ENCODE assay signal across 23 cellular contexts in the genomic region with DNA sequence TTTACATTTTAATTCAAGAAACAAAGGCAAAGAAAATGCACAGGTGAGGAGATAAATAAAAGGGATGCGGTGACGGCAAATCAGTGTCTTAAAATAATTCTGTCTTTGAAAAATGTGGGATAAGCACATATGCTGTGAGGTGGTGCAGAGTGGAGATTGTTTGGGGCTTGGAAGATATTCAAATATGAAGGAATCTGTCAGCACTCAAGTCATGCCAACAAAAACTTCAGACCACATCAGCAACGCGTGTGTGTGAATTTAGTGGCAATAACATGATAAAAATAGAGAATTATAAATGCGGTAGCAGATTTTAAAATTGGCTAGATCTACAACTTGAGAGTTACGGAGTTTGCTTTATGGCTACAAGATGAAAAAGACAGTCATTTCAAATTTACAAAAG.
DNase-seq lines count a peak whose midpoint lies in the region; ATAC-seq, FAIRE-seq and TF ChIP-seq lines count a peak whose summit lies in the region.
"Had no signal": no experiment of that assay in that cellular context is flagged by ENCODE, and none has a peak within 500 bp of the region (broad histone marks: within the 10 kb centered on the region; RNA-seq: fewer than 3 reads in every experiment).

No MANE protein-coding gene starts in this region.

- peak; percentile 43 for FAIRE-seq in astrocyte (lab: Jason Lieb, UNC)
- FAIRE-seq: A204.1, D721Med, G401.6, GM12891, GM19239 had no signal

- no peak overlapping the region for H3K27ac ChIP-seq in astrocyte (ENCODE audit: low read depth, low read length)
- H3K27ac ChIP-seq: BLaER1 had no signal

- H3K36me3 ChIP-seq in astrocyte (ENCODE audit: insufficient read depth, low read length), result no peaks in the 10 kb centered on the region
- H3K36me3 ChIP-seq: BE2C, BLaER1 had no signal

- no peaks in the 10 kb centered on the region for H3K9me3 ChIP-seq in astrocyte (ENCODE audit: insufficient read depth, low read depth, low read length)
- H3K9me3 ChIP-seq: BE2C, BLaER1, Caco-2 had no signal

- no peak overlapping the region for H3K4me3 Mint-ChIP-seq in astrocyte (ENCODE audit: unreplicated experiment)
- H3K4me3 Mint-ChIP-seq in activated CD4-positive, alpha-beta T cell treated with anti-CD3 and anti-CD28 coated beads for 36 hours, result no peak overlapping the region
- H3K4me3 Mint-ChIP-seq: CD14-positive monocyte; CD4-positive, CD25-positive, alpha-beta regulatory T cell; CD8-positive, alpha-beta T cell had no signal

- H3K79me2 ChIP-seq in astrocyte (ENCODE audit: insufficient read depth, low read length), result no peaks in the 10 kb centered on the region

- no peaks in the 10 kb centered on the region for H3K4me1 ChIP-seq in astrocyte (ENCODE audit: insufficient read depth, low read length)
- H3K4me1 ChIP-seq: BE2C, BLaER1, Caco-2 had no signal

- no peak for ATAC-seq in activated CD4-positive, alpha-beta T cell treated with anti-CD3 and anti-CD28 coated beads for 36 hours
- ATAC-seq in GM19452 (IDR thresholded peaks at IDR 0.05; ENCODE audit: unreplicated experiment), result no peak
- ATAC-seq: CD8-positive, alpha-beta T cell had no signal

- intact Hi-C loops in activated CD4-positive, alpha-beta T cell treated with anti-CD3 and anti-CD28 coated beads for 36 hours (cut with DNase I, micrococcal nuclease), result no loop called here

- CTCF ChIA-PET in activated CD4-positive, alpha-beta T cell treated with anti-CD3 and anti-CD28 coated beads for 36 hours (lab: Charles Lee), result interaction anchor here (0.6 kb wide), 1 partner anchor 30 kb away, joined by 7 read pairs; no protein-coding TSS in a partner anchor

- POLR2A ChIA-PET in activated CD4-positive, alpha-beta T cell treated with anti-CD3 and anti-CD28 coated beads for 36 hours (lab: Charles Lee), result no interaction called here

- H3K27me3 Mint-ChIP-seq in astrocyte (ENCODE audit: low read depth, unreplicated experiment), result peaks cover 2% of the 10 kb centered on the region
- H3K27me3 Mint-ChIP-seq in activated CD4-positive, alpha-beta T cell treated with anti-CD3 and anti-CD28 coated beads for 36 hours, result no peaks in the 10 kb centered on the region
- H3K27me3 Mint-ChIP-seq: CD4-positive, CD25-positive, alpha-beta regulatory T cell had no signal

- H3K36me3 Mint-ChIP-seq in astrocyte (ENCODE audit: low read depth, unreplicated experiment), result no peaks in the 10 kb centered on the region
- H3K36me3 Mint-ChIP-seq in activated CD4-positive, alpha-beta T cell treated with anti-CD3 and anti-CD28 coated beads for 36 hours (ENCODE audit: low read depth), result peaks cover 1% of the 10 kb centered on the region
- H3K36me3 Mint-ChIP-seq: CD14-positive monocyte; CD4-positive, CD25-positive, alpha-beta regulatory T cell; CD8-positive, alpha-beta T cell had no signal

- H2AFZ ChIP-seq in astrocyte (ENCODE audit: low read depth, low read length), result no peak overlapping the region

- no peak for TF ChIP-seq CTCF in astrocyte (IDR thresholded peaks at IDR 0.05; ENCODE audit: insufficient read depth, low read depth, low read length)

- no peaks in the 10 kb centered on the region for H3K9me3 Mint-ChIP-seq in astrocyte (ENCODE audit: unreplicated experiment)
- H3K9me3 Mint-ChIP-seq in activated CD4-positive, alpha-beta T cell treated with anti-CD3 and anti-CD28 coated beads for 36 hours (ENCODE audit: low read depth), result peaks cover 8% of the 10 kb centered on the region
- H3K9me3 Mint-ChIP-seq: CD8-positive, alpha-beta T cell had no signal

- no peak overlapping the region for H3K9ac ChIP-seq in astrocyte (ENCODE audit: low read length)
- H3K9ac ChIP-seq: BLaER1 had no signal

- H3K27me3 ChIP-seq in astrocyte (ENCODE audit: insufficient read depth, low read length), result no peaks in the 10 kb centered on the region
- H3K27me3 ChIP-seq: BE2C, BLaER1 had no signal

- no peak overlapping the region for H3K27ac Mint-ChIP-seq in astrocyte (ENCODE audit: unreplicated experiment)
- H3K27ac Mint-ChIP-seq in activated CD4-positive, alpha-beta T cell treated with anti-CD3 and anti-CD28 coated beads for 36 hours, result no peak overlapping the region
- H3K27ac Mint-ChIP-seq: CD14-positive monocyte; CD4-positive, CD25-positive, alpha-beta regulatory T cell; CD8-positive, alpha-beta T cell had no signal

- DNase-seq in astrocyte (ENCODE audit: low read depth) (peak; percentile 51), astrocyte of the hippocampus (ENCODE audit: low read depth, low spot score) (peak; percentile 46), superior temporal gyrus (ENCODE audit: extremely low spot score) (peak; percentile 9), NOMO-1 treated with DMSO at 0.1 percent for 48 hours (lab: John Stamatoyannopoulos, UW; ENCODE audit: unreplicated experiment) (no peak)
- no peak for DNase-seq in activated CD4-positive, alpha-beta T cell treated with anti-CD3 and anti-CD28 coated beads for 36 hours
- DNase-seq: 8988T; ACHN; BE2C; C1 segment of cervical spinal cord; Caco-2; Calu3; CD4-positive, CD25-positive, alpha-beta regulatory T cell; CD8-positive, alpha-beta T cell; DMS79 treated with DMSO at 0.1 percent for 48 hours; GF-D8 had no signal

- H3K4me2 ChIP-seq in astrocyte (ENCODE audit: low read length), result no peak overlapping the region
- H3K4me2 ChIP-seq: BLaER1 had no signal

- H3K4me3 ChIP-seq in astrocyte (ENCODE audit: insufficient read depth, low read depth, low read length), result no peak overlapping the region
- H3K4me3 ChIP-seq: BLaER1 had no signal

- H4K20me1 ChIP-seq in astrocyte (ENCODE audit: insufficient read depth, low read length), result no peaks in the 10 kb centered on the region
- H4K20me1 ChIP-seq: BLaER1 had no signal

- H3K4me1 Mint-ChIP-seq in astrocyte (ENCODE audit: low read depth, unreplicated experiment), result peaks cover 3% of the 10 kb centered on the region
- no peaks in the 10 kb centered on the region for H3K4me1 Mint-ChIP-seq in activated CD4-positive, alpha-beta T cell treated with anti-CD3 and anti-CD28 coated beads for 36 hours
- H3K4me1 Mint-ChIP-seq: CD14-positive monocyte; CD4-positive, CD25-positive, alpha-beta regulatory T cell had no signal

Comparison
In these comparisons a context has a peak if more than half of its experiments do, and no peak if none do; other contexts are left out.
1. DNase-seq: peak in astrocyte (single experiment), astrocyte of the hippocampus (single experiment) and superior temporal gyrus (single experiment); none in NOMO-1 treated with DMSO at 0.1 percent for 48 hours (single experiment) and activated CD4-positive, alpha-beta T cell treated with anti-CD3 and anti-CD28 coated beads for 36 hours (single experiment).